In genomic region chr6:144644776-144645175, GRCh38 we compare ENCODE assay signal across 19 cellular contexts.
A peak's percentile ranks its signal among the peaks of the same experiment; 100 is the strongest.
DNase-seq lines count a peak whose midpoint lies in the region; ATAC-seq and TF ChIP-seq lines count a peak whose summit lies in the region.
"Had no signal": no experiment of that assay in that cellular context is flagged by ENCODE, and none has a peak within 500 bp of the region (broad histone marks: within the 10 kb centered on the region; RNA-seq: fewer than 3 reads in every experiment).

No MANE protein-coding gene starts in this region.

- no peaks in the 10 kb centered on the region for H3K36me3 ChIP-seq in HUES6 (ENCODE audit: control insufficient read depth, insufficient read depth, low read length)

- DNase-seq in AG09309 (ENCODE audit: low read depth) (peak; percentile 18), astrocyte of the hippocampus (ENCODE audit: low read depth, low spot score) (peak; percentile 15), kidney glomerular epithelial cell (lab: John Stamatoyannopoulos, UW) (peak; percentile 9), ecto neural progenitor cell (ENCODE audit: low spot score) (no peak), nucleus accumbens (lab: John Stamatoyannopoulos, UW) (no peak), NCI-H1930 (lab: John Stamatoyannopoulos, UW) (no peak)
- DNase-seq: 8988T, EL, HCEC 1CT, NCI-H1092, NCI-H2107, NCI-H345, SK-N-SH had no signal

- H3K27me3 ChIP-seq in HUES6 (ENCODE audit: control insufficient read depth, insufficient read depth, low read length) = no peaks in the 10 kb centered on the region

- peaks cover 54% of the 10 kb centered on the region for H3K4me1 ChIP-seq in HUES6 (ENCODE audit: control insufficient read depth, insufficient read depth, low read length)

- no peak overlapping the region for H3K9ac ChIP-seq in HUES6 (ENCODE audit: low read length)
- H3K9ac ChIP-seq: KMS-11, SK-N-SH had no signal

- peak overlapping the region; percentile 61; the same call in 1 of the 2 replicates for H3K27ac ChIP-seq in HUES6 (ENCODE audit: low read depth, low read length)
- H3K27ac ChIP-seq: C4-2B, KMS-11 had no signal

- H3K9me3 ChIP-seq in HUES6 (ENCODE audit: control insufficient read depth, insufficient read depth, low read depth, low read length) = no peaks in the 10 kb centered on the region
- H3K9me3 ChIP-seq: SK-N-SH had no signal

- TF ChIP-seq CTCF in AG09309 (IDR thresholded peaks at IDR 0.05; ENCODE audit: control insufficient read depth, insufficient read depth, low read depth, low read length, missing control alignments) = no peak

- ATAC-seq in HG03045 (IDR thresholded peaks at IDR 0.05; ENCODE audit: unreplicated experiment) = no peak
- ATAC-seq: Panc1, Right ventricle myocardium inferior had no signal

- no peak overlapping the region for H3K4me3 ChIP-seq in AG09309 (ENCODE audit: control insufficient read depth, low read depth, low read length)
- no peak overlapping the region for H3K4me3 ChIP-seq in HUES6 (ENCODE audit: low read depth, low read length)

Comparison
In these comparisons a context has a peak if more than half of its experiments do, and no peak if none do; other contexts are left out.
1. DNase-seq: peak in AG09309 (single experiment), astrocyte of the hippocampus (single experiment) and kidney glomerular epithelial cell (single experiment); none in ecto neural progenitor cell (single experiment), nucleus accumbens (0 of 56) and NCI-H1930 (0 of 2).